In genomic region chr20:25378189-25378883, GRCh38 we compare ENCODE assay signal across 1 cellular context.
A peak's percentile ranks its signal among the peaks of the same experiment; 100 is the strongest.
TF ChIP-seq lines count a peak whose summit lies in the region.

No MANE protein-coding gene starts in this region.

TF ChIP-seq in HepG2, 621 proteins besides CTCF, POLR2A, EP300 and RAD21 (continued from another document):
- no peak for TF ChIP-seq IRF9 (CRISPR knock-in tag; IDR thresholded peaks at IDR 0.05; ENCODE audit: borderline replicate concordance)
- 0 out of 2 replicates have a peak, but pooled peaks have one; percentile 59 for TF ChIP-seq ZNF749 (CRISPR knock-in tag; IDR thresholded peaks at IDR 0.05; ENCODE audit: borderline replicate concordance)
- no peak for TF ChIP-seq TFDP2 (CRISPR knock-in tag; IDR thresholded peaks at IDR 0.05)
- no peak for TF ChIP-seq EZH2 (conservative IDR thresholded peaks at IDR 0.05; ENCODE audit: low read depth, low read length)
- no peak for TF ChIP-seq HNRNPLL (IDR thresholded peaks at IDR 0.05; ENCODE audit: low read depth, low read length, poor library complexity, severe bottlenecking)
- no peak for TF ChIP-seq PHB2 (IDR thresholded peaks at IDR 0.05; ENCODE audit: partially characterized antibody)
- TF ChIP-seq POLR2AphosphoS2 (IDR thresholded peaks at IDR 0.05; ENCODE audit: low read depth, low read length), result no peak
- TF ChIP-seq THAP11 (CRISPR knock-in tag; IDR thresholded peaks at IDR 0.05), result peak; percentile 38; the same call in 1 of the 2 replicates
- 0 out of 4 replicates have a peak, but pooled peaks of 1 of the 2 experiments have one; percentile 37 for TF ChIP-seq HMGXB4 (CRISPR knock-in tag; IDR thresholded peaks at IDR 0.05; ENCODE audit: borderline replicate concordance in 1 of 2, low read depth in 1 of 2)
- peak; percentile 73; the same call in 1 of the 2 replicates for TF ChIP-seq ZNF280D (CRISPR knock-in tag; IDR thresholded peaks at IDR 0.05)
- no peak for TF ChIP-seq ZNF879 (CRISPR knock-in tag; IDR thresholded peaks at IDR 0.05)
- TF ChIP-seq CEBPG (CRISPR knock-in tag; IDR thresholded peaks at IDR 0.05), result 0 out of 2 replicates have a peak, but pooled peaks have one; percentile 23
- TF ChIP-seq SIX1 (CRISPR knock-in tag; IDR thresholded peaks at IDR 0.05; ENCODE audit: borderline replicate concordance), result peak; percentile 82; the same call in 1 of the 2 replicates
- TF ChIP-seq SRSF9 (IDR thresholded peaks at IDR 0.05; ENCODE audit: borderline replicate concordance, insufficient read depth, low read depth, low read length, poor library complexity, severe bottlenecking), result no peak
- peak; percentile 100 for TF ChIP-seq CBFB (CRISPR knock-in tag; IDR thresholded peaks at IDR 0.05)
- TF ChIP-seq TOE1 (CRISPR knock-in tag; IDR thresholded peaks at IDR 0.05), result peak; percentile 32; the same call in 1 of the 2 replicates
- peak; percentile 31; the same call in 1 of the 2 replicates for TF ChIP-seq MTA1 (CRISPR knock-in tag; IDR thresholded peaks at IDR 0.05; ENCODE audit: borderline replicate concordance)
- 0 out of 2 replicates have a peak, but pooled peaks have one; percentile 18 for TF ChIP-seq ZNF644 (CRISPR knock-in tag; IDR thresholded peaks at IDR 0.05; ENCODE audit: low read depth)
- TF ChIP-seq ZNF777 (CRISPR knock-in tag; IDR thresholded peaks at IDR 0.05), result peak; percentile 4; the same call in 1 of the 2 replicates
- peak; percentile 62; the same call in 1 of the 2 replicates for TF ChIP-seq ZNF792 (CRISPR knock-in tag; IDR thresholded peaks at IDR 0.05)
- TF ChIP-seq ZSCAN22 (CRISPR knock-in tag; IDR thresholded peaks at IDR 0.05), result no peak
- no peak for TF ChIP-seq SCMH1 (CRISPR knock-in tag; IDR thresholded peaks at IDR 0.05; ENCODE audit: borderline replicate concordance)
- no peak for TF ChIP-seq ZNF407 (CRISPR knock-in tag; IDR thresholded peaks at IDR 0.05; ENCODE audit: not compliant biosample characterization)
- peak; percentile 91; the same call in 1 of the 2 replicates for TF ChIP-seq HOXD1 (CRISPR knock-in tag; IDR thresholded peaks at IDR 0.05)
- 0 out of 2 replicates have a peak, but pooled peaks have one; percentile 63 for TF ChIP-seq ZNF414 (CRISPR knock-in tag; IDR thresholded peaks at IDR 0.05)
- peak; percentile 77 for TF ChIP-seq HNF4G (IDR thresholded peaks at IDR 0.05; ENCODE audit: borderline replicate concordance, low read depth, low read length)
- no peak for TF ChIP-seq HNF4G (CRISPR knock-in tag; IDR thresholded peaks at IDR 0.05; ENCODE audit: borderline replicate concordance, low read depth)
- peak; percentile 19; the same call in 1 of the 2 replicates for TF ChIP-seq MNT (IDR thresholded peaks at IDR 0.05)
- TF ChIP-seq HNRNPUL1 (IDR thresholded peaks at IDR 0.05; ENCODE audit: low read depth, low read length), result peak; percentile 70
- TF ChIP-seq KDM4B (CRISPR knock-in tag; IDR thresholded peaks at IDR 0.05), result no peak
- 0 out of 2 replicates have a peak, but pooled peaks have one; percentile 52 for TF ChIP-seq ZNF510 (CRISPR knock-in tag; IDR thresholded peaks at IDR 0.05; ENCODE audit: low read depth)
- no peak for TF ChIP-seq RORA (CRISPR knock-in tag; IDR thresholded peaks at IDR 0.05)
- TF ChIP-seq ZNF672 (CRISPR knock-in tag; IDR thresholded peaks at IDR 0.05), result no peak
- 0 out of 2 replicates have a peak, but pooled peaks have one; percentile 49 for TF ChIP-seq ZNF230 (CRISPR knock-in tag; IDR thresholded peaks at IDR 0.05)
- TF ChIP-seq KDM2A (CRISPR knock-in tag; IDR thresholded peaks at IDR 0.05; ENCODE audit: borderline replicate concordance, low read depth), result 0 out of 2 replicates have a peak, but pooled peaks have one; percentile 7
- TF ChIP-seq CHCHD3 (CRISPR knock-in tag; IDR thresholded peaks at IDR 0.05), result no peak
- TF ChIP-seq HBP1 (CRISPR knock-in tag; IDR thresholded peaks at IDR 0.05; ENCODE audit: low read depth), result peak; percentile 59; the same call in 1 of the 2 replicates
- peak; percentile 100 for TF ChIP-seq ZNF362 (CRISPR knock-in tag; IDR thresholded peaks at IDR 0.05; ENCODE audit: borderline replicate concordance)
- TF ChIP-seq MYC (CRISPR knock-in tag; IDR thresholded peaks at IDR 0.05; ENCODE audit: borderline replicate concordance), result no peak
